25 cellular contexts compared by ENCODE assay signal in the genomic region with DNA sequence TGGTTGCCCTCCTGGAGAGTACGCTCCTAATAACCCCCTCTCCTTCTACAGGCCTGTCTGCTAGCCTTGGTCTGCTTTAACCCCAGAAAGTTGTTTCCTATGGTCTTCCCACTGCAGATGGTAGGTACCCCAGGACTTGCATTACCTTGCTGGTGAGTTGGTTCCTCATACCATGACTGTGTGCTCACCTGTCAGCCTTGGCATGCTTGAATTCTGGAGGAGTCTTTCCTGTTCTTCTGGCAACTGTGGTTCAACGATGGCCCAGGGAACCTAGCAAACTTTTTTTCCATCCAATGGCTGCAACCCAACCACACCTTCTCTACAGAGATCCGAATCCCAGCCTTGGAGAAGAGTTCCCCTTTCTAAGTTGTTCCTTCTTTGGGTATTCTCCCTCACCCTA. TPM values are rescaled to one million over a fixed set of nuclear protein-coding genes. Genes with fewer than 3 reads are reported as not detected.
DNase-seq lines count a peak whose midpoint lies in the region; ATAC-seq, FAIRE-seq and TF ChIP-seq lines count a peak whose summit lies in the region.
"Had no signal": no experiment of that assay in that cellular context is flagged by ENCODE, and none has a peak within 500 bp of the region (broad histone marks: within the 10 kb centered on the region; RNA-seq: fewer than 3 reads in every experiment).

No MANE protein-coding gene starts in this region.

- peaks cover 5% of the 10 kb centered on the region for H3K4me1 Mint-ChIP-seq in astrocyte (ENCODE audit: low read depth, unreplicated experiment)

- H3K9me3 ChIP-seq in astrocyte (ENCODE audit: insufficient read depth, low read depth, low read length) (no peaks in the 10 kb centered on the region), small intestine (ENCODE audit: control insufficient read depth, low read depth) (no peaks in the 10 kb centered on the region)
- H3K9me3 ChIP-seq: BE2C, BLaER1, Caco-2 had no signal

- no peak overlapping the region for H3K4me2 ChIP-seq in astrocyte (ENCODE audit: low read length)
- H3K4me2 ChIP-seq: BLaER1 had no signal

- no peak for DNase-seq in astrocyte (ENCODE audit: low read depth)
- peak; percentile 63 for DNase-seq in epithelial cell of esophagus (ENCODE audit: low read depth)
- peak; percentile 6 for DNase-seq in small intestine
- DNase-seq: 8988T; ACHN; BE2C; C1 segment of cervical spinal cord; Caco-2; Calu3; CD4-positive, alpha-beta T cell; CD8-positive, alpha-beta T cell; DMS79; DND-41; EL; GDM1 had no signal

- peaks cover 4% of the 10 kb centered on the region for H3K36me3 ChIP-seq in astrocyte (ENCODE audit: insufficient read depth, low read length)
- peaks cover 2 to 8% of the 10 kb centered on the region in 2 donors for H3K36me3 ChIP-seq in small intestine (ENCODE audit: control insufficient read depth in 2 of 2, insufficient read depth in 2 of 2, low read length in 2 of 2)

- no peak overlapping the region for H3K4me3 Mint-ChIP-seq in astrocyte (ENCODE audit: unreplicated experiment)
- H3K4me3 Mint-ChIP-seq: CD4-positive, alpha-beta T cell; CD8-positive, alpha-beta T cell had no signal

- H3K27ac ChIP-seq in astrocyte (ENCODE audit: low read depth, low read length) (no peak overlapping the region), small intestine (ENCODE audit: low read depth in 1 of 2, low read length in 1 of 2) (no peak overlapping the region)
- H3K27ac ChIP-seq: BLaER1 had no signal

- H3K9me3 Mint-ChIP-seq in astrocyte (ENCODE audit: unreplicated experiment) = no peaks in the 10 kb centered on the region
- H3K9me3 Mint-ChIP-seq: CD4-positive, alpha-beta T cell; CD8-positive, alpha-beta T cell had no signal

- peaks cover 17% of the 10 kb centered on the region for H3K36me3 Mint-ChIP-seq in astrocyte (ENCODE audit: low read depth, unreplicated experiment)

- no peak overlapping the region for H3K9ac ChIP-seq in astrocyte (ENCODE audit: low read length)
- H3K9ac ChIP-seq: BLaER1 had no signal

- H3K27me3 Mint-ChIP-seq in astrocyte (ENCODE audit: low read depth, unreplicated experiment) = no peaks in the 10 kb centered on the region
- H3K27me3 Mint-ChIP-seq: CD4-positive, alpha-beta T cell had no signal

- H4K20me1 ChIP-seq in astrocyte (ENCODE audit: insufficient read depth, low read length) = peaks cover 7% of the 10 kb centered on the region
- H4K20me1 ChIP-seq: BLaER1 had no signal

- H2AFZ ChIP-seq in astrocyte (ENCODE audit: low read depth, low read length) = no peak overlapping the region

- H3K4me3 ChIP-seq in astrocyte (ENCODE audit: insufficient read depth, low read depth, low read length) (no peak overlapping the region), epithelial cell of esophagus (ENCODE audit: low read length) (no peak overlapping the region), small intestine (ENCODE audit: low read depth in 1 of 2, low read length in 2 of 2) (no peak overlapping the region)
- H3K4me3 ChIP-seq: BLaER1, GM12878 had no signal

- H3K27me3 ChIP-seq in astrocyte (ENCODE audit: insufficient read depth, low read length) (no peaks in the 10 kb centered on the region), small intestine (ENCODE audit: control insufficient read depth in 2 of 2, insufficient read depth in 2 of 2, low read length in 2 of 2) (no peaks in the 10 kb centered on the region)
- H3K27me3 ChIP-seq: BE2C, BLaER1 had no signal

- no peak for FAIRE-seq in astrocyte (lab: Jason Lieb, UNC)
- FAIRE-seq in small intestine (lab: Jason Lieb, UNC) = no peak
- FAIRE-seq: A204.1, D721Med, GM12878, GM12892, GM18507, GM19239 had no signal

- H3K4me1 ChIP-seq in astrocyte (ENCODE audit: insufficient read depth, low read length) (no peaks in the 10 kb centered on the region), small intestine (ENCODE audit: control insufficient read depth in 2 of 2, insufficient read depth in 1 of 2, low read depth in 1 of 2, low read length in 1 of 2) (peaks cover 3 to 4% of the 10 kb centered on the region in 2 donors)
- H3K4me1 ChIP-seq: BE2C, BLaER1, Caco-2 had no signal

- 59 to 82% (median 70%) methylated on average over 3 of the region's 3 CpGs for WGBS in small intestine, 3 donors

- no peaks in the 10 kb centered on the region for H3K79me2 ChIP-seq in astrocyte (ENCODE audit: insufficient read depth, low read length)

- peak overlapping the region; percentile 6 for H3K27ac Mint-ChIP-seq in astrocyte (ENCODE audit: unreplicated experiment)
- H3K27ac Mint-ChIP-seq: CD4-positive, alpha-beta T cell; CD8-positive, alpha-beta T cell had no signal

- ATAC-seq in HG03139 (IDR thresholded peaks at IDR 0.05; ENCODE audit: unreplicated experiment) = no peak
- no peak for ATAC-seq in GM18868 (IDR thresholded peaks at IDR 0.05; ENCODE audit: unreplicated experiment)
- ATAC-seq in HG03439 (IDR thresholded peaks at IDR 0.05; ENCODE audit: unreplicated experiment) = no peak
- ATAC-seq: CD8-positive, alpha-beta T cell; GM12878 had no signal

- TF ChIP-seq CTCF in astrocyte (IDR thresholded peaks at IDR 0.05; ENCODE audit: insufficient read depth, low read depth, low read length) (no peak), epithelial cell of esophagus (IDR thresholded peaks at IDR 0.05; ENCODE audit: insufficient read depth, low read depth, low read length, missing control alignments) (no peak)

RNA-seq across cellular contexts. Expression of a gene that starts 36.9 kb away (rescaled TPM):
- total RNA-seq in astrocyte = 22.4 and 25.6 TPM in 2 replicates
- polyA plus RNA-seq in small intestine = 1 to 10 TPM; 5.7 to 5.8 (median 5.7) TPM
